ENCODE assay signal across 8 cellular contexts in the genomic region with DNA sequence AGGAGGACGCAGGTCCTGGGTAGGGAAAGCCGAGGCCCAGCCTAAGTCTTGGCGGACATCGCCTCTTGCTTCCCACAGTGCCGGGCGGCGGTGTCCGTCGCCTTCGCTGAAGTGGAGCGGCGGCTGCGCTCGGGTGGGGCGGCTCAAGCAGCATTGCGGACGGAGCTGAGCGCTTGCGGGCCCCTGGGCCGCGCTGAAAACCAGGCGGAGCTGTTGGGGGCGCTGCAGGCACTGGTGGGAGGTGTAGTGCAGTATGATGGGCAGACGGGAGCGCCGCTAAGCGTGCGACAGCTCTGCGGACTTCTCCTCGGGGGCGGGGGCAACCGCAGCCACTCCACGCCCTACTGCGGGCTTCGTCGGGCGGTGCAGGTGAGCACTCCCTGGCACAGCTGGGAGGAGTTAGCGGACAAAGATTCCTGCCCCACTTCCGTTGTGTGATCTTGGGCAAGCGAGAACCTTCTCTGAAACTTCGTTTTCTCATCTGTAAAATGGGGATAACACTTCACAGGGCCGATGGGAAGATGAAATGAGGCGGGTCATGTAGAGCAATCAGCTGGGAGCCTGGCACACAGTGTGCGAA. TPM values are rescaled to one million over a fixed set of nuclear protein-coding genes. Genes with fewer than 3 reads are reported as not detected.
DNase-seq lines count a peak whose midpoint lies in the region; ATAC-seq and TF ChIP-seq lines count a peak whose summit lies in the region.

No MANE protein-coding gene starts in this region.

- no peak overlapping the region for H3K9ac ChIP-seq in fibroblast of lung (ENCODE audit: insufficient read depth, low read length)

- no peak for TF ChIP-seq EP300 in transverse colon (IDR thresholded peaks at IDR 0.05; ENCODE audit: low read depth)

- no peaks in the 10 kb centered on the region for H3K36me3 ChIP-seq in fibroblast of lung (ENCODE audit: control insufficient read depth, insufficient read depth, low read length)
- H3K36me3 ChIP-seq in transverse colon, result no peaks in the 10 kb centered on the region

- peaks cover 12 to 56% (median 25%) of the 10 kb centered on the region in 3 donors for H3K27me3 Mint-ChIP-seq in CD14-positive monocyte (ENCODE audit: low read depth in 3 of 3)

- TF ChIP-seq POLR2A in transverse colon (IDR thresholded peaks at IDR 0.05), result peak; percentile 89

- TF ChIP-seq CTCF in CD14-positive monocyte (IDR thresholded peaks at IDR 0.05), result no peak
- TF ChIP-seq CTCF in fibroblast of lung (conservative IDR thresholded peaks at IDR 0.05 in 1 of 2, IDR thresholded peaks at IDR 0.05 in 1 of 2; ENCODE audit: low read depth in 1 of 2, low read length in 2 of 2), result peak in 1 of 2 donors; percentile 20
- TF ChIP-seq CTCF in transverse colon (IDR thresholded peaks at IDR 0.05), result peak; percentile 21 to 57 (median 27)

- peak overlapping the region; percentile 30 for H2AFZ ChIP-seq in fibroblast of lung (ENCODE audit: low read length)

- H3K79me2 ChIP-seq in fibroblast of lung (ENCODE audit: control insufficient read depth, insufficient read depth, low read length), result no peaks in the 10 kb centered on the region

- H3K4me1 Mint-ChIP-seq in CD14-positive monocyte, result peaks cover 9% of the 10 kb centered on the region

- in situ Hi-C loops in transverse colon (cut with MboI; ENCODE audit: low pct_ligation_motif_present in 1 of 4, low pct_unique_long_range_greater_than_20kb in 1 of 4, low sequenced_read_pairs in 3 of 4), result no loop called here

- H3K4me1 ChIP-seq in fibroblast of lung (ENCODE audit: control insufficient read depth, extremely low read depth, insufficient read depth, low read length), result no peaks in the 10 kb centered on the region
- H3K4me1 ChIP-seq in transverse colon, result peaks cover 4 to 16% (median 11%) of the 10 kb centered on the region in 4 donors

- intact Hi-C loops in CD14-positive monocyte (cut with micrococcal nuclease), result no loop called here
- intact Hi-C loops in transverse colon (cut with DNase I; ENCODE audit: low total_unique reads), result no loop called here

- H3K9me3 Mint-ChIP-seq in CD14-positive monocyte, result peaks cover 2 to 22% (median 8%) of the 10 kb centered on the region in 7 donors

- H3K27ac ChIP-seq in fibroblast of lung (ENCODE audit: insufficient read depth, low read length) (no peak overlapping the region), transverse colon (peak overlapping the region; percentile 89 to 94 (median 94))

- peak overlapping the region; percentile 71 for H3K4me2 ChIP-seq in fibroblast of lung (ENCODE audit: extremely low read depth, insufficient read depth, low read length)

- H4K20me1 ChIP-seq in fibroblast of lung (ENCODE audit: control insufficient read depth, extremely low read depth, insufficient read depth, low read length), result no peaks in the 10 kb centered on the region

- DNase-seq in CD14-positive monocyte (ENCODE audit: low spot score) (no peak), GM19240 (ENCODE audit: insufficient read length, low spot score) (peak; percentile 53), NCI-H82 treated with DMSO at 0.1 percent for 48 hours (lab: John Stamatoyannopoulos, UW; ENCODE audit: unreplicated experiment) (peak; percentile 18), fibroblast of lung (ENCODE audit: low read depth in 2 of 2) (peak in 1 of 2 donors; percentile 67), occipital lobe (lab: John Stamatoyannopoulos, UW) (peak; percentile 47), transverse colon (peak; percentile 94)
- DNase-seq in activated T-cell treated with anti-CD3 and anti-CD28 coated beads, Interleukin-2, amount 50 U/mL, for 1 hour, result peak; percentile 70

- ATAC-seq in HG03439 (IDR thresholded peaks at IDR 0.05; ENCODE audit: unreplicated experiment), result peak; percentile 83

- no peak overlapping the region for H3K27ac Mint-ChIP-seq in CD14-positive monocyte

- WGBS in transverse colon (ENCODE audit: low coverage in 1 of 2), 2 donors, result 3% methylated on average over 43 of the region's 44 CpGs; no CpG with 5 or more reads in 1 of the 2 donors

- peak overlapping the region; percentile 5 to 71 for H3K4me3 Mint-ChIP-seq in CD14-positive monocyte

- H3K27me3 ChIP-seq in fibroblast of lung (ENCODE audit: control insufficient read depth, insufficient read depth, low read length), result peaks cover 19% of the 10 kb centered on the region
- H3K27me3 ChIP-seq in transverse colon, result peaks cover 71% of the 10 kb centered on the region

- H3K9me3 ChIP-seq in fibroblast of lung (ENCODE audit: control insufficient read depth, insufficient read depth, low read depth, low read length) (no peaks in the 10 kb centered on the region), transverse colon (no peaks in the 10 kb centered on the region)

- peaks cover 0 to 2% of the 10 kb centered on the region in 2 donors for H3K36me3 Mint-ChIP-seq in CD14-positive monocyte

- H3K4me3 ChIP-seq in fibroblast of lung (replicated peaks in 1 of 4; ENCODE audit: control extremely low read depth in 1 of 4, insufficient read depth in 1 of 4, low read depth in 3 of 4, low read length in 4 of 4) (peak overlapping the region in 2 of 4 experiments; percentile 43 to 53), transverse colon (peak overlapping the region; percentile 48 to 72 (median 65))

RNA-seq across cellular contexts. Expression of gene PRSS16, which starts 4.3 kb away (rescaled TPM):
- polyA plus RNA-seq in CD14-positive monocyte (not detected), fibroblast of lung (0.15 TPM in 1 of 2 replicates, not detected in the other)
- total RNA-seq in fibroblast of lung (not detected in 2 replicates), occipital lobe (not detected), transverse colon (10 to 100 TPM in 3 of 4 donors, 1 to 10 TPM in 1; 9.0 to 34.5 (median 18.8) TPM)
- polyA plus RNA-seq in fibroblast of lung (2012), result not detected in 2 replicates
- not detected in 2 replicates for polyA minus RNA-seq in fibroblast of lung (ENCODE audit: low replicate concordance)
